In genomic region chr17:79822583-79823124, GRCh38 we compare ENCODE assay signal across 1 cellular context.
TF ChIP-seq lines count a peak whose summit lies in the region.

No MANE protein-coding gene starts in this region.

TF ChIP-seq in HepG2, 621 proteins besides CTCF, POLR2A, EP300 and RAD21 (continued from another document and continues in another):
- TF ChIP-seq, protein P1, sequence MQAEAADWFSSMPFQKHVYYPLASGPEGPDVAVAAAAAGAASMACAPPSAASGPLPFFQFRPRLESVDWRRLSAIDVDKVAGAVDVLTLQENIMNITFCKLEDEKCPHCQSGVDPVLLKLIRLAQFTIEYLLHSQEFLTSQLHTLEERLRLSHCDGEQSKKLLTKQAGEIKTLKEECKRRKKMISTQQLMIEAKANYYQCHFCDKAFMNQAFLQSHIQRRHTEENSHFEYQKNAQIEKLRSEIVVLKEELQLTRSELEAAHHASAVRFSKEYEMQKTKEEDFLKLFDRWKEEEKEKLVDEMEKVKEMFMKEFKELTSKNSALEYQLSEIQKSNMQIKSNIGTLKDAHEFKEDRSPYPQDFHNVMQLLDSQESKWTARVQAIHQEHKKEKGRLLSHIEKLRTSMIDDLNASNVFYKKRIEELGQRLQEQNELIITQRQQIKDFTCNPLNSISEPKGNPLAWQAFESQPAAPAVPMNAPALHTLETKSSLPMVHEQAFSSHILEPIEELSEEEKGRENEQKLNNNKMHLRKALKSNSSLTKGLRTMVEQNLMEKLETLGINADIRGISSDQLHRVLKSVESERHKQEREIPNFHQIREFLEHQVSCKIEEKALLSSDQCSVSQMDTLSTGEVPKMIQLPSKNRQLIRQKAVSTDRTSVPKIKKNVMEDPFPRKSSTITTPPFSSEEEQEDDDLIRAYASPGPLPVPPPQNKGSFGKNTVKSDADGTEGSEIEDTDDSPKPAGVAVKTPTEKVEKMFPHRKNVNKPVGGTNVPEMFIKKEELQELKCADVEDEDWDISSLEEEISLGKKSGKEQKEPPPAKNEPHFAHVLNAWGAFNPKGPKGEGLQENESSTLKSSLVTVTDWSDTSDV (CRISPR knock-in tag; IDR thresholded peaks at IDR 0.05) = no peak
- TF ChIP-seq ZSCAN12 (CRISPR knock-in tag; IDR thresholded peaks at IDR 0.05) (0 out of 2 replicates have a peak, but pooled peaks have one; percentile 40), ZNF335 (CRISPR knock-in tag; IDR thresholded peaks at IDR 0.05) (peak; percentile 48; the same call in 1 of the 2 replicates), ZNF318 (CRISPR knock-in tag; IDR thresholded peaks at IDR 0.05) (no peak), ZNF557 (CRISPR knock-in tag; IDR thresholded peaks at IDR 0.05) (peak; percentile 51; the same call in 1 of the 2 replicates), PITX1 (CRISPR knock-in tag; IDR thresholded peaks at IDR 0.05) (peak; percentile 79; the same call in 1 of the 2 replicates), POLR2AphosphoS5 (IDR thresholded peaks at IDR 0.05; ENCODE audit: low read depth, low read length) (no peak), CENPX (CRISPR knock-in tag; IDR thresholded peaks at IDR 0.05) (no peak), ZNF781 (CRISPR knock-in tag; IDR thresholded peaks at IDR 0.05; ENCODE audit: borderline replicate concordance, not compliant biosample characterization) (no peak), ZBTB26 (CRISPR knock-in tag; IDR thresholded peaks at IDR 0.05; ENCODE audit: borderline replicate concordance) (peak; percentile 43; the same call in 1 of the 2 replicates), ZFP91 (CRISPR knock-in tag; IDR thresholded peaks at IDR 0.05; ENCODE audit: borderline replicate concordance) (no peak), PHF8 (CRISPR knock-in tag; IDR thresholded peaks at IDR 0.05) (peak; percentile 35), ZBTB44 (CRISPR knock-in tag; IDR thresholded peaks at IDR 0.05) (no peak), ZSCAN29 (CRISPR knock-in tag; conservative IDR thresholded peaks at IDR 0.05) (peak; percentile 97), ZNF816 (CRISPR knock-in tag; IDR thresholded peaks at IDR 0.05; ENCODE audit: borderline replicate concordance) (no peak), ZNF564 (CRISPR knock-in tag; IDR thresholded peaks at IDR 0.05) (no peak), HES4 (CRISPR knock-in tag; IDR thresholded peaks at IDR 0.05; ENCODE audit: borderline replicate concordance) (no peak), FOXM1 (CRISPR knock-in tag; IDR thresholded peaks at IDR 0.05) (no peak), EED (CRISPR knock-in tag; IDR thresholded peaks at IDR 0.05) (no peak), ELK4 (CRISPR knock-in tag; IDR thresholded peaks at IDR 0.05; ENCODE audit: borderline replicate concordance) (no peak), HIVEP1 (CRISPR knock-in tag; IDR thresholded peaks at IDR 0.05) (peak; percentile 41; the same call in 1 of the 2 replicates), ZNF883 (CRISPR knock-in tag; IDR thresholded peaks at IDR 0.05; ENCODE audit: not compliant biosample characterization) (peak; percentile 46), SMARCE1 (IDR thresholded peaks at IDR 0.05; ENCODE audit: borderline replicate concordance) (no peak), ZC3H4 (CRISPR knock-in tag; IDR thresholded peaks at IDR 0.05; ENCODE audit: borderline replicate concordance) (no peak), POLR2AphosphoS2 (IDR thresholded peaks at IDR 0.05; ENCODE audit: low read depth, low read length) (no peak), ZNF547 (CRISPR knock-in tag; IDR thresholded peaks at IDR 0.05) (no peak), FOSL2 (CRISPR knock-in tag; IDR thresholded peaks at IDR 0.05) (peak; percentile 59), ETV5 (CRISPR knock-in tag; IDR thresholded peaks at IDR 0.05; ENCODE audit: borderline replicate concordance) (peak; percentile 87), KAT2B (IDR thresholded peaks at IDR 0.05; ENCODE audit: borderline replicate concordance, low read depth, low read length) (no peak), ZZZ3 (CRISPR knock-in tag; IDR thresholded peaks at IDR 0.05; ENCODE audit: borderline replicate concordance) (0 out of 2 replicates have a peak, but pooled peaks have one; percentile 46), CSRNP1 (CRISPR knock-in tag; IDR thresholded peaks at IDR 0.05) (no peak), ZNF234 (CRISPR knock-in tag; conservative IDR thresholded peaks at IDR 0.05) (no peak)
- TF ChIP-seq, protein P2, sequence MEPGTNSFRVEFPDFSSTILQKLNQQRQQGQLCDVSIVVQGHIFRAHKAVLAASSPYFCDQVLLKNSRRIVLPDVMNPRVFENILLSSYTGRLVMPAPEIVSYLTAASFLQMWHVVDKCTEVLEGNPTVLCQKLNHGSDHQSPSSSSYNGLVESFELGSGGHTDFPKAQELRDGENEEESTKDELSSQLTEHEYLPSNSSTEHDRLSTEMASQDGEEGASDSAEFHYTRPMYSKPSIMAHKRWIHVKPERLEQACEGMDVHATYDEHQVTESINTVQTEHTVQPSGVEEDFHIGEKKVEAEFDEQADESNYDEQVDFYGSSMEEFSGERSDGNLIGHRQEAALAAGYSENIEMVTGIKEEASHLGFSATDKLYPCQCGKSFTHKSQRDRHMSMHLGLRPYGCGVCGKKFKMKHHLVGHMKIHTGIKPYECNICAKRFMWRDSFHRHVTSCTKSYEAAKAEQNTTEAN (CRISPR knock-in tag; conservative IDR thresholded peaks at IDR 0.05) = 0 out of 2 replicates have a peak, but pooled peaks have one; percentile 46
- TF ChIP-seq, protein P3, sequence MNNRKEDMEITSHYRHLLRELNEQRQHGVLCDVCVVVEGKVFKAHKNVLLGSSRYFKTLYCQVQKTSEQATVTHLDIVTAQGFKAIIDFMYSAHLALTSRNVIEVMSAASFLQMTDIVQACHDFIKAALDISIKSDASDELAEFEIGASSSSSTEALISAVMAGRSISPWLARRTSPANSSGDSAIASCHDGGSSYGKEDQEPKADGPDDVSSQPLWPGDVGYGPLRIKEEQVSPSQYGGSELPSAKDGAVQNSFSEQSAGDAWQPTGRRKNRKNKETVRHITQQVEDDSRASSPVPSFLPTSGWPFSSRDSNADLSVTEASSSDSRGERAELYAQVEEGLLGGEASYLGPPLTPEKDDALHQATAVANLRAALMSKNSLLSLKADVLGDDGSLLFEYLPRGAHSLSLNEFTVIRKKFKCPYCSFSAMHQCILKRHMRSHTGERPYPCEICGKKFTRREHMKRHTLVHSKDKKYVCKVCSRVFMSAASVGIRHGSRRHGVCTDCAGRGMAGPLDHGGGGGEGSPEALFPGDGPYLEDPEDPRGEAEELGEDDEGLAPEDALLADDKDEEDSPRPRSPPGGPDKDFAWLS (CRISPR knock-in tag; IDR thresholded peaks at IDR 0.05; ENCODE audit: borderline replicate concordance) = no peak; the same call in 1 of the 2 replicates
- TF ChIP-seq, protein P4, sequence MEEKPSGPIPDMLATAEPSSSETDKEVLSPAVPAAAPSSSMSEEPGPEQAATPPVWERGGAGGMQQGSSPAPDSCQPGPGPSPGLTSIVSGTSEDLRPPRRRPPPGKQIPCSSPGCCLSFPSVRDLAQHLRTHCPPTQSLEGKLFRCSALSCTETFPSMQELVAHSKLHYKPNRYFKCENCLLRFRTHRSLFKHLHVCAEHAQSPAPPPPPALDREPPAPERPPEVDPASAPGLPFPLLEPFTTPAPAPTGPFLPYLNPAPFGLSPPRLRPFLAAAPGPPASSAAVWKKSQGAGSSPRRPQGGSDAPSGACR (CRISPR knock-in tag; IDR thresholded peaks at IDR 0.05) = peak; percentile 91; the same call in 1 of the 2 replicates
